Comparison of ENCODE assay signal across 14 cellular contexts in genomic region chr21:32336711-32337110, GRCh38. TPM values are rescaled to one million over a fixed set of nuclear protein-coding genes. Genes with fewer than 3 reads are reported as not detected.
DNase-seq lines count a peak whose midpoint lies in the region; ATAC-seq and TF ChIP-seq lines count a peak whose summit lies in the region.
"Had no signal": no experiment of that assay in that cellular context is flagged by ENCODE, and none has a peak within 500 bp of the region (broad histone marks: within the 10 kb centered on the region; RNA-seq: fewer than 3 reads in every experiment).

No MANE protein-coding gene starts in this region.

- no peaks in the 10 kb centered on the region for H3K27me3 Mint-ChIP-seq in activated naive CD4-positive, alpha-beta T cell treated with anti-CD3 and anti-CD28 coated beads, Interleukin-2, amount 50 U/mL, for 24 hours
- H3K27me3 Mint-ChIP-seq in activated naive CD4-positive, alpha-beta T cell treated with anti-CD3 and anti-CD28 coated beads, Interleukin-2, amount 10 ng/mL, durations not matched to agents 7 days and 5 days = no peaks in the 10 kb centered on the region
- no peaks in the 10 kb centered on the region for H3K27me3 Mint-ChIP-seq in activated T-cell treated with anti-CD3 and anti-CD28 coated beads, Interleukin-2, amount 50 U/mL, for 4 hours (ENCODE audit: low read depth)
- H3K27me3 Mint-ChIP-seq: naive B cell; stimulated activated naive B cell treated with anti-CD40 and anti-IgM and Interleukin-4, amounts not matched to agents 10 μg/mL and 1 μg/mL and 100 μg/mL, for 72 hours had no signal

- no peaks in the 10 kb centered on the region for H3K9me3 Mint-ChIP-seq in activated naive CD4-positive, alpha-beta T cell treated with anti-CD3 and anti-CD28 coated beads, Interleukin-2, amount 50 U/mL, for 24 hours
- H3K9me3 Mint-ChIP-seq in activated naive CD4-positive, alpha-beta T cell treated with anti-CD3 and anti-CD28 coated beads, Interleukin-2, amount 10 ng/mL, durations not matched to agents 7 days and 5 days = no peaks in the 10 kb centered on the region
- no peaks in the 10 kb centered on the region for H3K9me3 Mint-ChIP-seq in activated T-cell treated with anti-CD3 and anti-CD28 coated beads, Interleukin-2, amount 50 U/mL, for 4 hours
- H3K9me3 Mint-ChIP-seq: activated T-cell treated with anti-CD3 and anti-CD28 coated beads, Interleukin-2, amount 50 U/mL, for 72 hours had no signal

- no peaks in the 10 kb centered on the region for H3K4me1 Mint-ChIP-seq in activated naive CD4-positive, alpha-beta T cell treated with anti-CD3 and anti-CD28 coated beads, Interleukin-2, amount 50 U/mL, for 24 hours
- H3K4me1 Mint-ChIP-seq in activated naive CD4-positive, alpha-beta T cell treated with anti-CD3 and anti-CD28 coated beads, Interleukin-2, amount 10 ng/mL, durations not matched to agents 7 days and 5 days = no peaks in the 10 kb centered on the region
- H3K4me1 Mint-ChIP-seq in activated T-cell treated with anti-CD3 and anti-CD28 coated beads, Interleukin-2, amount 50 U/mL, for 4 hours (ENCODE audit: low read depth) = no peaks in the 10 kb centered on the region
- H3K4me1 Mint-ChIP-seq: stimulated activated naive B cell treated with anti-CD40 and anti-IgM and Interleukin-4, amounts not matched to agents 10 μg/mL and 1 μg/mL and 100 μg/mL, for 72 hours had no signal

- no peaks in the 10 kb centered on the region for H3K4me1 ChIP-seq in foreskin keratinocyte

- H3K4me3 Mint-ChIP-seq in activated naive CD4-positive, alpha-beta T cell treated with anti-CD3 and anti-CD28 coated beads, Interleukin-2, amount 50 U/mL, for 24 hours = no peak overlapping the region
- H3K4me3 Mint-ChIP-seq in activated naive CD4-positive, alpha-beta T cell treated with anti-CD3 and anti-CD28 coated beads, Interleukin-2, amount 10 ng/mL, durations not matched to agents 7 days and 5 days = no peak overlapping the region
- H3K4me3 Mint-ChIP-seq in activated T-cell treated with anti-CD3 and anti-CD28 coated beads, Interleukin-2, amount 50 U/mL, for 4 hours = no peak overlapping the region
- H3K4me3 Mint-ChIP-seq: activated T-cell treated with anti-CD3 and anti-CD28 coated beads, Interleukin-2, amount 50 U/mL, for 72 hours; stimulated activated naive B cell treated with anti-CD40 and anti-IgM and Interleukin-4, amounts not matched to agents 10 μg/mL and 1 μg/mL and 100 μg/mL, for 72 hours had no signal

- no peaks in the 10 kb centered on the region for H3K27me3 ChIP-seq in foreskin keratinocyte

- CTCF ChIA-PET in activated naive CD4-positive, alpha-beta T cell treated with anti-CD3 and anti-CD28 coated beads, Interleukin-2, amount 10 ng/mL, durations not matched to agents 7 days and 5 days (lab: Charles Lee) = no interaction called here

- TF ChIP-seq CTCF in foreskin keratinocyte (conservative IDR thresholded peaks at IDR 0.05) = no peak

- H3K27ac Mint-ChIP-seq in activated naive CD4-positive, alpha-beta T cell treated with anti-CD3 and anti-CD28 coated beads, Interleukin-2, amount 50 U/mL, for 24 hours = peak overlapping the region; percentile 19
- no peak overlapping the region for H3K27ac Mint-ChIP-seq in activated naive CD4-positive, alpha-beta T cell treated with anti-CD3 and anti-CD28 coated beads, Interleukin-2, amount 10 ng/mL, durations not matched to agents 7 days and 5 days
- H3K27ac Mint-ChIP-seq: activated T-cell treated with anti-CD3 and anti-CD28 coated beads, Interleukin-2, amount 50 U/mL, for 72 hours; stimulated activated naive B cell treated with anti-CD40 and anti-IgM and Interleukin-4, amounts not matched to agents 10 μg/mL and 1 μg/mL and 100 μg/mL, for 72 hours had no signal

- in situ Hi-C loops in SK-MEL-5 (cut with HindIII; ENCODE audit: low pct_unique_long_range_greater_than_20kb, low sequenced_read_pairs) = no loop called here

- H3K27ac ChIP-seq in foreskin keratinocyte (no peak overlapping the region), substantia nigra (ENCODE audit: low read depth, low read length, poor library complexity, severe bottlenecking) (peak overlapping the region; percentile 86)

- ATAC-seq in foreskin keratinocyte = peak; percentile 74
- no peak for ATAC-seq in activated T-cell treated with anti-CD3 and anti-CD28 coated beads, Interleukin-2, amount 50 U/mL, for 4 hours
- no peak for ATAC-seq in HG03565 (IDR thresholded peaks at IDR 0.05; ENCODE audit: unreplicated experiment)
- ATAC-seq: activated T-cell treated with anti-CD3 and anti-CD28 coated beads, Interleukin-2, amount 50 U/mL, for 72 hours; stimulated activated naive B cell treated with anti-CD40 and anti-IgM and Interleukin-4, amounts not matched to agents 10 μg/mL and 1 μg/mL and 100 μg/mL, for 72 hours had no signal

- DNase-seq in activated naive CD4-positive, alpha-beta T cell treated with anti-CD3 and anti-CD28 coated beads, Interleukin-2, amount 10 ng/mL, durations not matched to agents 7 days and 5 days = no peak
- DNase-seq in SK-MEL-5 (ENCODE audit: low read depth, low spot score) (peak; percentile 74), foreskin keratinocyte (peak; percentile 13 to 53), substantia nigra (lab: John Stamatoyannopoulos, UW) (peak in 26 of 49 donors; percentile 12 to 53 (median 33)), mesenteric fat pad (ENCODE audit: low spot score) (no peak)
- DNase-seq in activated T-cell treated with anti-CD3 and anti-CD28 coated beads, Interleukin-2, amount 50 U/mL, for 4 hours = no peak
- DNase-seq: activated T-cell treated with anti-CD3 and anti-CD28 coated beads, Interleukin-2, amount 50 U/mL, for 72 hours; cortex of kidney; GF-D8; naive B cell; stimulated activated naive B cell treated with anti-CD40 and anti-IgM and Interleukin-4, amounts not matched to agents 10 μg/mL and 1 μg/mL and 100 μg/mL, for 72 hours; T-helper 9 cell had no signal

- H3K36me3 Mint-ChIP-seq in activated naive CD4-positive, alpha-beta T cell treated with anti-CD3 and anti-CD28 coated beads, Interleukin-2, amount 50 U/mL, for 24 hours = peaks cover 36% of the 10 kb centered on the region
- peaks cover 58% of the 10 kb centered on the region for H3K36me3 Mint-ChIP-seq in activated naive CD4-positive, alpha-beta T cell treated with anti-CD3 and anti-CD28 coated beads, Interleukin-2, amount 10 ng/mL, durations not matched to agents 7 days and 5 days
- H3K36me3 Mint-ChIP-seq in activated T-cell treated with anti-CD3 and anti-CD28 coated beads, Interleukin-2, amount 50 U/mL, for 4 hours (ENCODE audit: insufficient read depth) = peaks cover 78% of the 10 kb centered on the region

RNA-seq across cellular contexts. Expression of gene MRAP, which starts 38.1 kb away (rescaled TPM):
- not detected in 2 replicates for total RNA-seq in SK-MEL-5 (2014; rRNA removed; shearing (Covaris generic))
- polyA plus RNA-seq in SK-MEL-5 (2015; cell fraction: cytosol; rRNA removed) = not detected in 2 replicates
- polyA plus RNA-seq in SK-MEL-5 (2015; cell fraction: nucleus; rRNA removed) = not detected in 2 replicates
- total RNA-seq in foreskin keratinocyte = not detected in 2 replicates
- polyA plus RNA-seq in foreskin keratinocyte = not detected in 2 replicates
- total RNA-seq in activated T-cell treated with anti-CD3 and anti-CD28 coated beads, Interleukin-2, amount 50 U/mL, for 4 hours = not detected
- 149 TPM for total RNA-seq in mesenteric fat pad
- total RNA-seq: activated T-cell treated with anti-CD3 and anti-CD28 coated beads, Interleukin-2, amount 50 U/mL, for 72 hours had no signal

RNA-seq across cellular contexts. Expression of gene URB1, which starts 56.1 kb away (rescaled TPM):
- total RNA-seq in SK-MEL-5 (2014; rRNA removed; shearing (Covaris generic)) = 33.7 and 34.2 TPM in 2 replicates
- 29.9 and 40.6 TPM in 2 replicates for polyA plus RNA-seq in SK-MEL-5 (2015; cell fraction: cytosol; rRNA removed)
- polyA plus RNA-seq in SK-MEL-5 (2015; cell fraction: nucleus; rRNA removed) = 23.1 and 28.9 TPM in 2 replicates
- total RNA-seq in foreskin keratinocyte = 27.0 and 27.1 TPM in 2 replicates
- 5.1 and 5.8 TPM in 2 replicates for polyA plus RNA-seq in foreskin keratinocyte
- 10 to 100 TPM; 46.2 to 54.5 (median 53.7) TPM for total RNA-seq in activated T-cell treated with anti-CD3 and anti-CD28 coated beads, Interleukin-2, amount 50 U/mL, for 4 hours
- total RNA-seq in mesenteric fat pad = 21.5 TPM

RNA-seq across cellular contexts. Expression of gene MIS18A, which starts 57.9 kb away (rescaled TPM):
- 10.5 and 12.1 TPM in 2 replicates for total RNA-seq in SK-MEL-5 (2014; rRNA removed; shearing (Covaris generic))
- polyA plus RNA-seq in SK-MEL-5 (2015; cell fraction: cytosol; rRNA removed) = 10.4 and 13.4 TPM in 2 replicates
- polyA plus RNA-seq in SK-MEL-5 (2015; cell fraction: nucleus; rRNA removed) = 7.4 and 8.7 TPM in 2 replicates
- 19.5 and 25.7 TPM in 2 replicates for total RNA-seq in foreskin keratinocyte
- 18.7 and 26.0 TPM in 2 replicates for polyA plus RNA-seq in foreskin keratinocyte
- 10 to 100 TPM; 21.2 to 30.7 (median 22.8) TPM for total RNA-seq in activated T-cell treated with anti-CD3 and anti-CD28 coated beads, Interleukin-2, amount 50 U/mL, for 4 hours
- 5.4 TPM for total RNA-seq in mesenteric fat pad

Comparison
In these comparisons a context has a peak if more than half of its experiments do, and no peak if none do; other contexts are left out.
1. DNase-seq: peak in SK-MEL-5 (single experiment), foreskin keratinocyte (2 of 2) and substantia nigra (26 of 49); none in activated naive CD4-positive, alpha-beta T cell treated with anti-CD3 and anti-CD28 coated beads, Interleukin-2, amount 10 ng/mL, durations not matched to agents 7 days and 5 days (single experiment), activated T-cell treated with anti-CD3 and anti-CD28 coated beads, Interleukin-2, amount 50 U/mL, for 4 hours (single experiment) and mesenteric fat pad (single experiment).
2. RNA of gene MRAP, which starts 38.1 kb away (total RNA-seq): 149 TPM in mesenteric fat pad (single experiment); not detected in SK-MEL-5, not detected in foreskin keratinocyte and not detected in activated T-cell treated with anti-CD3 and anti-CD28 coated beads, Interleukin-2, amount 50 U/mL, for 4 hours; every median in the first group is over 100 times any median in the second.